ENCODE assay signal across 10 cellular contexts in the genomic region with DNA sequence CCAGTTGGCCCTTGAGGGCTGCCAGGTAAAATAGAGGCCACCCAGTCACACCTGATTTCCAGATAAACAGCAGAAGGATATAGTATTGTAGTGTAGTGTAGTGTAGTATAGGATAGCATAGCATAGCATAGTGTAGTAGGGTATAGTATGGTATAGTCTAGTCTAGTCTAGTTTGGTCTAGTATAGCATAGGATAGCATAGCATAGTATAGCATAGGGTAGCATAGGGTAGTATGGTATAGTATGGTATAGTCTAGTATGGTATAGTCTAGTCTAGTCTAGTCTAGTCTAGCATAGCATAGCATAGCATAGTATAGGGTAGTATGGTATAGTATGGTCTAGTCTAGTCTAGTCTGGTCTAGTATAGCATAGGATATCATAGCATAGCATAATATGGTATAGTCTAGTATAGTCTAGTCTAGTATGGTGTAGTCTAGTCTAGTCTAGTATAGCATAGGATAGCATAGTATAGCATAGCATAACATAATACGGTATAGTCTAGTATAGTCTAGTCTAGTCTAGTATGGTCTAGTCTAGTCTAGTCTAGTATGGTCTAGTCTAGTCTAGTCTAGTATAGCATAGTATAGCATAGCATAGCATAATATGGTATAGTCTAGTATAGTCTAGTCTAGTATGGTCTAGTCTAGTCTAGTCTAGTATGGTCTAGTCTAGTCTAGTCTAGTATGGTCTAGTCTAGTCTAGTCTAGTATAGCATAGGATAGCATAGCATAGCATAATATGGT. TPM values are rescaled to one million over a fixed set of nuclear protein-coding genes. Genes with fewer than 3 reads are reported as not detected.
DNase-seq lines count a peak whose midpoint lies in the region; ATAC-seq, FAIRE-seq and TF ChIP-seq lines count a peak whose summit lies in the region.
"Not testable (repeated sequence)": the region's sequence is repeated elsewhere in the genome, so short reads cannot be mapped to it uniquely, and the experiment has no call there.
"Had no signal": no experiment of that assay in that cellular context is flagged by ENCODE, and none has a peak within 500 bp of the region (broad histone marks: within the 10 kb centered on the region; RNA-seq: fewer than 3 reads in every experiment).

No MANE protein-coding gene starts in this region.

- POLR2A ChIA-PET in A549 (lab: Yijun Ruan, JAX); HEK293 (lab: Yijun Ruan, JAX); K562 (lab: Yijun Ruan, JAX): not testable (repeated sequence)

- not testable (repeated sequence) for H3K27me3 ChIP-seq in RWPE2 (ENCODE audit: insufficient read depth, poor library complexity, severe bottlenecking); K562 (ENCODE audit: control insufficient read depth in 2 of 2, insufficient read depth in 2 of 2, low read length in 2 of 2)

- BruUV-seq in K562 (replicated peaks; lab: Mats Ljungman, UMichigan), result not testable (repeated sequence)

- not testable (repeated sequence) for H2AFZ ChIP-seq in K562 (ENCODE audit: low read depth, low read length)

- peak; percentile 10 to 32; a peak in 4 of 6 replicates for ATAC-seq in A549
- ATAC-seq in RWPE2 (ENCODE audit: low read depth), result peak; percentile 38
- ATAC-seq in activated naive CD4-positive, alpha-beta T cell treated with anti-CD3 and anti-CD28 coated beads, Interleukin-2, amount 50 U/mL, for 72 hours, result peak; percentile 9 to 27
- ATAC-seq in K562, result peak; percentile 18; the same call in 1 of the 3 replicates
- ATAC-seq in natural killer cell treated with Interleukin-12 subunit alpha and Interleukin-12 subunit beta and Interleukin-15 and Interleukin-18, amount 100 ng/mL, for 72 hours, result peak; percentile 17 to 26

- H3K9me1 ChIP-seq in K562 (ENCODE audit: control insufficient read depth, insufficient read depth, low read length), result not testable (repeated sequence)

- H3K4me3 Mint-ChIP-seq in natural killer cell treated with Interleukin-12 subunit alpha and Interleukin-12 subunit beta and Interleukin-15 and Interleukin-18, amount 100 ng/mL, for 72 hours, result not testable (repeated sequence)

- DNase-seq in A549 (ENCODE audit: low read depth in 1 of 2, low spot score in 1 of 2); RWPE2 (ENCODE audit: low spot score); activated naive CD4-positive, alpha-beta T cell treated with anti-CD3 and anti-CD28 coated beads, Interleukin-2, amount 50 U/mL, for 72 hours (ENCODE audit: low spot score in 2 of 2); K562 (ENCODE audit: extremely low read depth in 1 of 4, low spot score in 3 of 4); natural killer cell treated with Interleukin-12 subunit alpha and Interleukin-12 subunit beta and Interleukin-15 and Interleukin-18, amount 100 ng/mL, for 72 hours (ENCODE audit: low spot score); urothelium cell line (ENCODE audit: low spot score): not testable (repeated sequence)

- not testable (repeated sequence) for TF ChIP-seq POLR2A in A549 (IDR thresholded peaks at IDR 0.05; ENCODE audit: low read length); K562 (conservative IDR thresholded peaks at IDR 0.05)

- not testable (repeated sequence) for H4K20me1 ChIP-seq in K562 (replicated peaks; ENCODE audit: control insufficient read depth, insufficient read depth, low read length)

- TF ChIP-seq EP300 in A549 (IDR thresholded peaks at IDR 0.05); K562 (IDR thresholded peaks at IDR 0.05; ENCODE audit: low read length): not testable (repeated sequence)

- FAIRE-seq in A549 (lab: Jason Lieb, UNC) (peak; percentile 87), urothelium cell line (lab: Jason Lieb, UNC) (peak; percentile 30)
- not testable (repeated sequence) for FAIRE-seq in K562 (lab: Jason Lieb, UNC)

- not testable (repeated sequence) for H3K9ac ChIP-seq in K562 (ENCODE audit: insufficient read depth in 1 of 2, low read depth in 2 of 2, low read length in 2 of 2)

- not testable (repeated sequence) for H3K4me3 ChIP-seq in A549; HEK293 (ENCODE audit: low read depth, low read length); RWPE2 (ENCODE audit: severe bottlenecking); K562

- TF ChIP-seq CTCF in A549 (IDR thresholded peaks at IDR 0.05); HEK293 (tag by site-specific recombination; IDR thresholded peaks at IDR 0.05); RWPE2 (IDR thresholded peaks at IDR 0.05; ENCODE audit: poor library complexity, severe bottlenecking); K562 (IDR thresholded peaks at IDR 0.05 in 2 of 3, conservative IDR thresholded peaks at IDR 0.05 in 1 of 3; ENCODE audit: insufficient read depth in 2 of 3, low read depth in 1 of 3, low read length in 3 of 3): not testable (repeated sequence)

- H3K79me2 ChIP-seq in K562 (ENCODE audit: control insufficient read depth, insufficient read depth, low read length), result not testable (repeated sequence)

- not testable (repeated sequence) for TF ChIP-seq RAD21 in A549 (conservative IDR thresholded peaks at IDR 0.05 in 1 of 2, IDR thresholded peaks at IDR 0.05 in 1 of 2); K562 (CRISPR knock-in tag; conservative IDR thresholded peaks at IDR 0.05 in 1 of 2, IDR thresholded peaks at IDR 0.05 in 1 of 2)

- not testable (repeated sequence) for H3K36me3 ChIP-seq in HEK293 (ENCODE audit: control insufficient read depth in 2 of 2, insufficient read depth in 1 of 2, low read length in 2 of 2); RWPE2 (ENCODE audit: low read depth); K562 (ENCODE audit: control insufficient read depth, insufficient read depth, low read length)

- not testable (repeated sequence) for H3K4me1 ChIP-seq in A549; HEK293 (ENCODE audit: control insufficient read depth, insufficient read depth, low read length); RWPE2 (ENCODE audit: insufficient read depth, poor library complexity, severe bottlenecking)
- H3K4me1 ChIP-seq in K562 (replicated peaks in 1 of 2; ENCODE audit: control insufficient read depth in 2 of 2, insufficient read depth in 2 of 2, low read length in 2 of 2), result peaks cover 0 to 51% of the 10 kb centered on the region in 2 experiments; a peak in 2 of 5 replicates

- intact Hi-C loops in K562 (cut with micrococcal nuclease), result not testable (repeated sequence)

- not testable (repeated sequence) for H3K4me1 Mint-ChIP-seq in natural killer cell treated with Interleukin-12 subunit alpha and Interleukin-12 subunit beta and Interleukin-15 and Interleukin-18, amount 100 ng/mL, for 72 hours (ENCODE audit: low read depth in 2 of 2)

- in situ Hi-C loops in K562 (cut with MboI), result not testable (repeated sequence)

- H3K27me3 Mint-ChIP-seq in natural killer cell treated with Interleukin-12 subunit alpha and Interleukin-12 subunit beta and Interleukin-15 and Interleukin-18, amount 100 ng/mL, for 72 hours, result not testable (repeated sequence)

- H3K27ac ChIP-seq in A549; HEK293 (ENCODE audit: extremely low read depth, low read depth, low read length); RWPE2 (ENCODE audit: poor library complexity, severe bottlenecking); K562 (ENCODE audit: extremely low read depth, low read depth, low read length): not testable (repeated sequence)

- H3K9me3 ChIP-seq in A549; HEK293 (ENCODE audit: control insufficient read depth, insufficient read depth, low read depth, low read length); RWPE2 (ENCODE audit: severe bottlenecking); K562 (replicated peaks; ENCODE audit: control insufficient read depth, insufficient read depth, low read depth, low read length): not testable (repeated sequence)

- CTCF ChIA-PET in A549 (lab: Yijun Ruan, JAX), result interaction anchor here (0.7 to 6.0 kb wide), 3 partner anchors 12 to 14 kb away, joined by 3 to 46 read pairs (median 12); a partner anchor contains a TSS
- CTCF ChIA-PET in HEK293 (lab: Yijun Ruan, JAX); K562 (lab: Yijun Ruan, JAX; ENCODE audit: low intra/inter-chr PET ratio): not testable (repeated sequence)

- H3K36me3 Mint-ChIP-seq in activated naive CD4-positive, alpha-beta T cell treated with anti-CD3 and anti-CD28 coated beads, Interleukin-2, amount 50 U/mL, for 72 hours; natural killer cell treated with Interleukin-12 subunit alpha and Interleukin-12 subunit beta and Interleukin-15 and Interleukin-18, amount 100 ng/mL, for 72 hours: not testable (repeated sequence)

- not testable (repeated sequence) for H3K4me2 ChIP-seq in A549; K562 (ENCODE audit: insufficient read depth, low read length)

- WGBS in A549 (ENCODE audit: missing lambda C conversion rate), result 94% methylated on average over 1 of the region's 1 CpG
- 81% methylated on average over 1 of the region's 1 CpG for WGBS in K562 (ENCODE audit: insufficient coverage, low coverage, missing lambda C conversion rate)

- peak overlapping the region in 1 of 2 donors; percentile 37 for H3K27ac Mint-ChIP-seq in activated naive CD4-positive, alpha-beta T cell treated with anti-CD3 and anti-CD28 coated beads, Interleukin-2, amount 50 U/mL, for 72 hours
- not testable (repeated sequence) for H3K27ac Mint-ChIP-seq in natural killer cell treated with Interleukin-12 subunit alpha and Interleukin-12 subunit beta and Interleukin-15 and Interleukin-18, amount 100 ng/mL, for 72 hours

- not testable (repeated sequence) for H3K9me3 Mint-ChIP-seq in activated naive CD4-positive, alpha-beta T cell treated with anti-CD3 and anti-CD28 coated beads, Interleukin-2, amount 50 U/mL, for 72 hours; natural killer cell treated with Interleukin-12 subunit alpha and Interleukin-12 subunit beta and Interleukin-15 and Interleukin-18, amount 100 ng/mL, for 72 hours

RNA-seq across cellular contexts. Expression of a gene that starts 6.6 kb away (rescaled TPM):
- polyA plus RNA-seq in A549 (2011; rRNA removed), result 0.66 and 0.70 TPM in 2 replicates
- polyA plus RNA-seq in A549 (2012; cell fraction: cytosol; rRNA removed), result 0.26 and 0.32 TPM in 2 replicates
- 6.3 and 6.6 TPM in 2 replicates for polyA plus RNA-seq in A549 (2012; cell fraction: nucleus; rRNA removed)
- polyA plus RNA-seq in A549 (2017; fragmentation: RNase III; extraction: RNeasy Plus Mini Kit Qiagen cat#74134 plus additional on column Dnase treatment), result 0.50 to 0.55 TPM (median 0.51 TPM) in 3 replicates
- polyA minus RNA-seq in A549 (2011; rRNA and poly(A)+ RNA removed), result 0.44 and 0.58 TPM in 2 replicates
- total RNA-seq in activated naive CD4-positive, alpha-beta T cell treated with anti-CD3 and anti-CD28 coated beads, Interleukin-2, amount 50 U/mL, for 72 hours, result 10 to 100 TPM; 61.2 to 69.3 TPM
- total RNA-seq in K562 (2011; cell fraction: chromatin; rRNA removed; ENCODE audit: low replicate concordance), result 28.4 and 83.6 TPM in 2 replicates
- 54.4 and 56.8 TPM in 2 replicates for total RNA-seq in K562 (2011; cell fraction: nucleolus; rRNA removed)
- total RNA-seq in K562 (2011; cell fraction: nucleoplasm; rRNA removed), result 33.9 and 40.5 TPM in 2 replicates
- total RNA-seq in K562 (2014; rRNA removed), result 4.9 and 5.1 TPM in 2 replicates
- total RNA-seq in K562 (2014; rRNA removed; fragmentation: Illumina TruSeq; extraction: Trizol), result 1.0 and 1.1 TPM in 2 replicates
- 3.8 TPM in 2 replicates for total RNA-seq in K562 (2015; rRNA removed; fragmentation: Illumina TruSeq; extraction: Trizol)
- total RNA-seq in K562 (2021), result 9.3 and 14.5 TPM in 2 replicates
- 5.4 and 19.1 TPM in 2 replicates for polyA plus RNA-seq in K562 (2011; rRNA removed)
- polyA plus RNA-seq in K562 (2011; cell fraction: cytosol; rRNA removed), result 4.1 and 4.3 TPM in 2 replicates
- polyA plus RNA-seq in K562 (2011; cell fraction: nucleus; rRNA removed), result 179 and 200 TPM in 2 replicates
- 11.4 and 33.5 TPM in 2 replicates for polyA plus RNA-seq in K562 (2012)
- polyA plus RNA-seq in K562 (2014; fragmentation: Illumina TruSeq; extraction: Trizol), result 4.5 and 5.5 TPM in 2 replicates
- polyA plus RNA-seq in K562 (2014; fragmentation: Nextera tagmentation; extraction: Ambion mirVana), result under 1 TPM; 0.20 to 0.27 TPM
- polyA plus RNA-seq in K562 (2014; rRNA removed), result 10.7 and 10.8 TPM in 2 replicates
- polyA minus RNA-seq in K562 (2011; rRNA and poly(A)+ RNA removed), result 1.3 and 1.4 TPM in 2 replicates
- polyA minus RNA-seq in K562 (2011; cell fraction: cytosol; rRNA and poly(A)+ RNA removed), result 2.9 and 3.2 TPM in 2 replicates
- polyA minus RNA-seq in K562 (2011; cell fraction: nucleus; rRNA and poly(A)+ RNA removed), result 19.4 and 27.1 TPM in 2 replicates
- total RNA-seq in natural killer cell treated with Interleukin-12 subunit alpha and Interleukin-12 subunit beta and Interleukin-15 and Interleukin-18, amount 100 ng/mL, for 72 hours, result 1 to 10 TPM; 2.4 to 6.7 TPM
- total RNA-seq: GM23248 had no signal
- polyA plus RNA-seq: GM23248 had no signal

RNA-seq across cellular contexts. Expression of a gene that starts 14.9 kb away (rescaled TPM):
- polyA plus RNA-seq in A549 (2011; rRNA removed), result 23.4 and 28.9 TPM in 2 replicates
- polyA plus RNA-seq in A549 (2012; cell fraction: cytosol; rRNA removed), result 43.5 and 48.7 TPM in 2 replicates
- 275 TPM in 2 replicates for polyA plus RNA-seq in A549 (2012; cell fraction: nucleus; rRNA removed)
- 34.3 to 39.4 TPM (median 38.9 TPM) in 3 replicates for polyA plus RNA-seq in A549 (2017; fragmentation: RNase III; extraction: RNeasy Plus Mini Kit Qiagen cat#74134 plus additional on column Dnase treatment)
- polyA minus RNA-seq in A549 (2011; rRNA and poly(A)+ RNA removed), result 40.7 and 47.5 TPM in 2 replicates
- 10 to 100 TPM; 23.6 to 23.8 TPM for total RNA-seq in activated naive CD4-positive, alpha-beta T cell treated with anti-CD3 and anti-CD28 coated beads, Interleukin-2, amount 50 U/mL, for 72 hours
- 105 and 295 TPM in 2 replicates for total RNA-seq in K562 (2011; cell fraction: chromatin; rRNA removed; ENCODE audit: low replicate concordance)
- total RNA-seq in K562 (2011; cell fraction: nucleolus; rRNA removed), result 221 and 222 TPM in 2 replicates
- 123 and 136 TPM in 2 replicates for total RNA-seq in K562 (2011; cell fraction: nucleoplasm; rRNA removed)
- total RNA-seq in K562 (2014; rRNA removed), result 42.4 and 61.4 TPM in 2 replicates
- total RNA-seq in K562 (2014; rRNA removed; fragmentation: Illumina TruSeq; extraction: Trizol), result 7.7 and 10.3 TPM in 2 replicates
- 17.2 and 19.2 TPM in 2 replicates for total RNA-seq in K562 (2015; rRNA removed; fragmentation: Illumina TruSeq; extraction: Trizol)
- total RNA-seq in K562 (2021), result 51.4 and 53.9 TPM in 2 replicates
- polyA plus RNA-seq in K562 (2011; rRNA removed), result 22.4 and 36.2 TPM in 2 replicates
- 31.4 and 55.2 TPM in 2 replicates for polyA plus RNA-seq in K562 (2011; cell fraction: cytosol; rRNA removed)
- polyA plus RNA-seq in K562 (2011; cell fraction: nucleus; rRNA removed), result 204 and 221 TPM in 2 replicates
- 33.8 and 52.0 TPM in 2 replicates for polyA plus RNA-seq in K562 (2012)
- polyA plus RNA-seq in K562 (2014; fragmentation: Illumina TruSeq; extraction: Trizol), result 16.9 and 25.2 TPM in 2 replicates
- polyA plus RNA-seq in K562 (2014; fragmentation: Nextera tagmentation; extraction: Ambion mirVana), result 1 to 10 TPM in 1 of 2 experiments, under 1 TPM in 1; 0.45 to 1.1 TPM
- 36.8 and 38.3 TPM in 2 replicates for polyA plus RNA-seq in K562 (2014; rRNA removed)
- polyA minus RNA-seq in K562 (2011; rRNA and poly(A)+ RNA removed), result 21.0 and 25.3 TPM in 2 replicates
- 26.6 and 30.7 TPM in 2 replicates for polyA minus RNA-seq in K562 (2011; cell fraction: cytosol; rRNA and poly(A)+ RNA removed)
- polyA minus RNA-seq in K562 (2011; cell fraction: nucleus; rRNA and poly(A)+ RNA removed), result 37.0 and 51.1 TPM in 2 replicates
- 10 to 100 TPM; 20.6 to 56.9 TPM for total RNA-seq in natural killer cell treated with Interleukin-12 subunit alpha and Interleukin-12 subunit beta and Interleukin-15 and Interleukin-18, amount 100 ng/mL, for 72 hours

RNA-seq across cellular contexts. Expression of a gene that starts 20.4 kb away (rescaled TPM):
- 27.7 and 27.8 TPM in 2 replicates for polyA plus RNA-seq in A549 (2011; rRNA removed)
- polyA plus RNA-seq in A549 (2012; cell fraction: cytosol; rRNA removed), result 72.5 and 84.6 TPM in 2 replicates
- polyA plus RNA-seq in A549 (2012; cell fraction: nucleus; rRNA removed), result 85.6 and 86.4 TPM in 2 replicates
- polyA plus RNA-seq in A549 (2017; fragmentation: RNase III; extraction: RNeasy Plus Mini Kit Qiagen cat#74134 plus additional on column Dnase treatment), result 56.6 to 66.4 TPM (median 58.6 TPM) in 3 replicates
- polyA minus RNA-seq in A549 (2011; rRNA and poly(A)+ RNA removed), result 5.3 and 13.2 TPM in 2 replicates
- total RNA-seq in activated naive CD4-positive, alpha-beta T cell treated with anti-CD3 and anti-CD28 coated beads, Interleukin-2, amount 50 U/mL, for 72 hours, result 10 to 100 TPM; 63.8 to 80.8 TPM
- total RNA-seq in K562 (2011; cell fraction: chromatin; rRNA removed; ENCODE audit: low replicate concordance), result 8.7 and 27.6 TPM in 2 replicates
- total RNA-seq in K562 (2011; cell fraction: nucleolus; rRNA removed), result 50.7 and 50.9 TPM in 2 replicates
- total RNA-seq in K562 (2011; cell fraction: nucleoplasm; rRNA removed), result 15.8 and 24.1 TPM in 2 replicates
- total RNA-seq in K562 (2014; rRNA removed), result 109 and 114 TPM in 2 replicates
- total RNA-seq in K562 (2014; rRNA removed; fragmentation: Illumina TruSeq; extraction: Trizol), result 6.0 and 7.2 TPM in 2 replicates
- total RNA-seq in K562 (2015; rRNA removed; fragmentation: Illumina TruSeq; extraction: Trizol), result 50.6 and 51.6 TPM in 2 replicates
- total RNA-seq in K562 (2021), result 83.1 and 93.8 TPM in 2 replicates
- 22.5 and 25.0 TPM in 2 replicates for polyA plus RNA-seq in K562 (2011; rRNA removed)
- 41.4 and 135 TPM in 2 replicates for polyA plus RNA-seq in K562 (2011; cell fraction: cytosol; rRNA removed)
- 81.1 and 118 TPM in 2 replicates for polyA plus RNA-seq in K562 (2011; cell fraction: nucleus; rRNA removed)
- 55.3 and 81.1 TPM in 2 replicates for polyA plus RNA-seq in K562 (2012)
- polyA plus RNA-seq in K562 (2014; fragmentation: Illumina TruSeq; extraction: Trizol), result 14.8 and 46.2 TPM in 2 replicates
- 10 to 100 TPM in 1 of 2 experiments, 1 to 10 TPM in 1; 6.3 to 13.3 TPM for polyA plus RNA-seq in K562 (2014; fragmentation: Nextera tagmentation; extraction: Ambion mirVana)
- 92.4 and 133 TPM in 2 replicates for polyA plus RNA-seq in K562 (2014; rRNA removed)
- polyA minus RNA-seq in K562 (2011; rRNA and poly(A)+ RNA removed), result 1.1 and 2.3 TPM in 2 replicates
- polyA minus RNA-seq in K562 (2011; cell fraction: cytosol; rRNA and poly(A)+ RNA removed), result 12.4 and 13.7 TPM in 2 replicates
- 11.0 and 11.7 TPM in 2 replicates for polyA minus RNA-seq in K562 (2011; cell fraction: nucleus; rRNA and poly(A)+ RNA removed)
- total RNA-seq in natural killer cell treated with Interleukin-12 subunit alpha and Interleukin-12 subunit beta and Interleukin-15 and Interleukin-18, amount 100 ng/mL, for 72 hours, result 10 to 100 TPM; 39.0 to 44.9 TPM

RNA-seq across cellular contexts. Expression of a gene that starts 41.2 kb away (rescaled TPM):
- polyA plus RNA-seq in A549 (2011; rRNA removed), result 12.1 and 13.9 TPM in 2 replicates
- polyA plus RNA-seq in A549 (2012; cell fraction: cytosol; rRNA removed), result 29.6 and 41.7 TPM in 2 replicates
- 51.5 and 77.9 TPM in 2 replicates for polyA plus RNA-seq in A549 (2012; cell fraction: nucleus; rRNA removed)
- polyA plus RNA-seq in A549 (2017; fragmentation: RNase III; extraction: RNeasy Plus Mini Kit Qiagen cat#74134 plus additional on column Dnase treatment), result 22.3 to 25.9 TPM (median 23.4 TPM) in 3 replicates
- 21.8 and 27.1 TPM in 2 replicates for polyA minus RNA-seq in A549 (2011; rRNA and poly(A)+ RNA removed)
- under 1 TPM in 1 of 2 donors, not detected in 1; 0.12 TPM for total RNA-seq in activated naive CD4-positive, alpha-beta T cell treated with anti-CD3 and anti-CD28 coated beads, Interleukin-2, amount 50 U/mL, for 72 hours
- total RNA-seq in K562 (2011; cell fraction: chromatin; rRNA removed; ENCODE audit: low replicate concordance), result 29.8 and 101 TPM in 2 replicates
- 77.2 and 90.9 TPM in 2 replicates for total RNA-seq in K562 (2011; cell fraction: nucleolus; rRNA removed)
- total RNA-seq in K562 (2011; cell fraction: nucleoplasm; rRNA removed), result 38.5 and 42.2 TPM in 2 replicates
- total RNA-seq in K562 (2014; rRNA removed), result 99.7 and 122 TPM in 2 replicates
- total RNA-seq in K562 (2014; rRNA removed; fragmentation: Illumina TruSeq; extraction: Trizol), result 11.2 and 14.9 TPM in 2 replicates
- total RNA-seq in K562 (2015; rRNA removed; fragmentation: Illumina TruSeq; extraction: Trizol), result 30.7 and 36.6 TPM in 2 replicates
- 102 and 110 TPM in 2 replicates for total RNA-seq in K562 (2021)
- polyA plus RNA-seq in K562 (2011; rRNA removed), result 45.4 and 47.8 TPM in 2 replicates
- polyA plus RNA-seq in K562 (2011; cell fraction: cytosol; rRNA removed), result 40.1 and 126 TPM in 2 replicates
- polyA plus RNA-seq in K562 (2011; cell fraction: nucleus; rRNA removed), result 77.2 and 108 TPM in 2 replicates
- polyA plus RNA-seq in K562 (2012), result 49.0 and 59.2 TPM in 2 replicates
- polyA plus RNA-seq in K562 (2014; fragmentation: Illumina TruSeq; extraction: Trizol), result 26.9 and 39.7 TPM in 2 replicates
- under 1 TPM; 0.11 to 0.45 TPM for polyA plus RNA-seq in K562 (2014; fragmentation: Nextera tagmentation; extraction: Ambion mirVana)
- 73.9 and 78.9 TPM in 2 replicates for polyA plus RNA-seq in K562 (2014; rRNA removed)
- polyA minus RNA-seq in K562 (2011; rRNA and poly(A)+ RNA removed), result 8.3 and 21.7 TPM in 2 replicates
- polyA minus RNA-seq in K562 (2011; cell fraction: cytosol; rRNA and poly(A)+ RNA removed), result 71.3 and 72.2 TPM in 2 replicates
- polyA minus RNA-seq in K562 (2011; cell fraction: nucleus; rRNA and poly(A)+ RNA removed), result 28.1 and 30.5 TPM in 2 replicates
- total RNA-seq in natural killer cell treated with Interleukin-12 subunit alpha and Interleukin-12 subunit beta and Interleukin-15 and Interleukin-18, amount 100 ng/mL, for 72 hours, result not detected
- total RNA-seq: CD8-positive, alpha-beta memory T cell had no signal
- polyA plus RNA-seq: CD14-positive monocyte had no signal
